ENCODE assay signal across 24 cellular contexts in genomic region chr11:11583801-11584445, GRCh38. TPM values are rescaled to one million over a fixed set of nuclear protein-coding genes. Genes with fewer than 3 reads are reported as not detected.
DNase-seq lines count a peak whose midpoint lies in the region; ATAC-seq, FAIRE-seq and TF ChIP-seq lines count a peak whose summit lies in the region.
"Had no signal": no experiment of that assay in that cellular context is flagged by ENCODE, and none has a peak within 500 bp of the region (broad histone marks: within the 10 kb centered on the region; RNA-seq: fewer than 3 reads in every experiment).

No MANE protein-coding gene starts in this region.

- H3K9me2 ChIP-seq in GM23248 (ENCODE audit: insufficient read depth): no peaks in the 10 kb centered on the region

- H3K9ac ChIP-seq in GM23248 (peak overlapping the region; percentile 25; the same call in 1 of the 2 replicates), K562 (ENCODE audit: insufficient read depth in 1 of 2, low read depth in 2 of 2, low read length in 2 of 2) (no peak overlapping the region), mesenchymal stem cell (ENCODE audit: low read length) (no peak overlapping the region)

- TF ChIP-seq POLR2A in K562 (conservative IDR thresholded peaks at IDR 0.05) (no peak), GM18505 (IDR thresholded peaks at IDR 0.05; ENCODE audit: borderline replicate concordance, extremely low read depth, insufficient read depth, insufficient read length) (no peak)

- H4K20me1 ChIP-seq in GM23248 (ENCODE audit: insufficient read depth): no peaks in the 10 kb centered on the region
- no peaks in the 10 kb centered on the region for H4K20me1 ChIP-seq in K562 (replicated peaks; ENCODE audit: control insufficient read depth, insufficient read depth, low read length)

- no peaks in the 10 kb centered on the region for H3K9me3 ChIP-seq in GM23248 (ENCODE audit: low read depth)
- H3K9me3 ChIP-seq in K562 (replicated peaks; ENCODE audit: control insufficient read depth, insufficient read depth, low read depth, low read length): no peaks in the 10 kb centered on the region
- H3K9me3 ChIP-seq in lung (ENCODE audit: control insufficient read depth in 2 of 2, insufficient read depth in 1 of 2, low read length in 1 of 2): no peaks in the 10 kb centered on the region
- H3K9me3 ChIP-seq in mesenchymal stem cell (ENCODE audit: control insufficient read depth, low read length): no peaks in the 10 kb centered on the region
- H3K9me3 ChIP-seq: Caco-2 had no signal

- H2AFZ ChIP-seq in GM23248 (peak overlapping the region; percentile 17; the same call in 1 of the 2 replicates), K562 (ENCODE audit: low read depth, low read length) (no peak overlapping the region), mesenchymal stem cell (ENCODE audit: low read depth, low read length) (no peak overlapping the region)
- H2AFZ ChIP-seq: PC-9 had no signal

- H2BK12ac ChIP-seq in mesenchymal stem cell (ENCODE audit: low read length in 2 of 2): no peak overlapping the region

- no peak overlapping the region for H3K4ac ChIP-seq in mesenchymal stem cell (ENCODE audit: low read depth in 1 of 2, low read length in 2 of 2)

- no peak overlapping the region for H3K14ac ChIP-seq in mesenchymal stem cell (ENCODE audit: low read length in 2 of 2)

- H3K4me3 ChIP-seq in GM23248 (peak overlapping the region; percentile 44; the same call in 1 of the 2 replicates), K562 (no peak overlapping the region), lung (no peak overlapping the region), mesenchymal stem cell (ENCODE audit: insufficient read depth in 1 of 2, low read depth in 1 of 2, low read length in 2 of 2) (no peak overlapping the region)
- H3K4me3 ChIP-seq: cardiac muscle cell, PC-9 had no signal

- H3K27me3 ChIP-seq in GM23248 (replicated peaks; ENCODE audit: insufficient read depth) (no peaks in the 10 kb centered on the region), K562 (ENCODE audit: control insufficient read depth in 2 of 2, insufficient read depth in 2 of 2, low read length in 2 of 2) (peaks cover 11 to 18% of the 10 kb centered on the region in 2 experiments; a peak in 4 of 5 replicates), lung (ENCODE audit: control insufficient read depth, insufficient read depth) (no peaks in the 10 kb centered on the region), mesenchymal stem cell (ENCODE audit: control insufficient read depth in 1 of 2, insufficient read depth in 1 of 2, low read length in 2 of 2) (peaks cover 29 to 48% of the 10 kb centered on the region in 2 experiments)
- H3K27me3 ChIP-seq: cardiac muscle cell had no signal

- H3F3A ChIP-seq in GM23248 (ENCODE audit: insufficient read depth): peaks cover 23% of the 10 kb centered on the region

- H2BK120ac ChIP-seq in mesenchymal stem cell (ENCODE audit: low read depth, low read length): no peak overlapping the region

- no peak overlapping the region for H2BK15ac ChIP-seq in mesenchymal stem cell (ENCODE audit: low read depth, poor library complexity, severe bottlenecking)

- no peak for TF ChIP-seq RAD21 in K562 (CRISPR knock-in tag; conservative IDR thresholded peaks at IDR 0.05 in 1 of 2, IDR thresholded peaks at IDR 0.05 in 1 of 2)

- in situ Hi-C loops in GM23248 (cut with MboI) (no loop called here), K562 (cut with MboI) (no loop called here), GM13976 (cut with MboI; ENCODE audit: low sequenced_read_pairs, unreplicated experiment) (no loop called here)

- H3K4me2 ChIP-seq in GM23248 (ENCODE audit: unreplicated experiment) (peak overlapping the region; percentile 72), K562 (ENCODE audit: insufficient read depth, low read length) (no peak overlapping the region), mesenchymal stem cell (ENCODE audit: low read length, poor library complexity, severe bottlenecking) (no peak overlapping the region)
- H3K4me2 ChIP-seq: PC-9 had no signal

- no peak overlapping the region for H4K91ac ChIP-seq in mesenchymal stem cell (ENCODE audit: low read length)

- intact Hi-C loops in K562 (cut with micrococcal nuclease): no loop called here

- CTCF ChIA-PET in K562 (lab: Yijun Ruan, JAX; ENCODE audit: low intra/inter-chr PET ratio): no interaction called here

- DNase-seq in GM23248 (no peak), OCI-M1 (lab: John Stamatoyannopoulos, UW) (peak; percentile 66), K562 (ENCODE audit: extremely low read depth in 1 of 4, low spot score in 3 of 4) (peak in 1 of 4 experiments; percentile 5), lung (ENCODE audit: low spot score) (peak; percentile 18), mesenchymal stem cell (no peak), GM13976 (ENCODE audit: low spot score) (no peak), NCI-H510A treated with DMSO at 0.1 percent for 48 hours (lab: John Stamatoyannopoulos, UW) (no peak)
- DNase-seq: activated CD8-positive, alpha-beta T cell treated with anti-CD3 and anti-CD28 coated beads for 36 hours; activated T-cell treated with anti-CD3 and anti-CD28 coated beads, Interleukin-2, amount 50 U/mL, for 48 hours; AML-193; Caco-2; effector memory CD8-positive, alpha-beta T cell; left colon; NCI-H1048; NCI-H2107; NCI-H526; nucleus accumbens; PC-9; stimulated activated CD4-positive, alpha-beta T cell treated with anti-CD3 and anti-CD28 coated beads, Interleukin-4, amount 100 ng/mL, for 1 hour; SW 1271; WERI-Rb-1 had no signal

- H3K27ac ChIP-seq in GM23248 (peak overlapping the region; percentile 61), K562 (ENCODE audit: extremely low read depth, low read depth, low read length) (no peak overlapping the region), lung (ENCODE audit: low read depth in 1 of 2, low read length in 1 of 2) (peak overlapping the region in 1 of 2 donors; percentile 5), mesenchymal stem cell (ENCODE audit: low read length, poor library complexity, severe bottlenecking) (no peak overlapping the region)
- H3K27ac ChIP-seq: cardiac muscle cell, PC-9, WERI-Rb-1 had no signal

- no peak for TF ChIP-seq EP300 in K562 (IDR thresholded peaks at IDR 0.05; ENCODE audit: low read length)

- ATAC-seq in K562: no peak
- no peak for ATAC-seq in lung (ENCODE audit: insufficient read depth, low FRiP score)
- ATAC-seq in GM18505 (IDR thresholded peaks at IDR 0.05; ENCODE audit: unreplicated experiment): no peak
- ATAC-seq: activated CD8-positive, alpha-beta T cell treated with anti-CD3 and anti-CD28 coated beads for 36 hours; effector memory CD8-positive, alpha-beta T cell; HepG2; left colon had no signal

- H3K23ac ChIP-seq in mesenchymal stem cell (ENCODE audit: low read length in 2 of 2): no peak overlapping the region

- H3K9me1 ChIP-seq in K562 (ENCODE audit: control insufficient read depth, insufficient read depth, low read length): no peaks in the 10 kb centered on the region

- 63 to 72% methylated on average over 7 of the region's 7 CpGs for WGBS in GM23248 (ENCODE audit: low coverage in 1 of 2, low lambda C conversion rate in 2 of 2, missing lambda C conversion rate in 2 of 2), 2 experiments
- WGBS in K562 (ENCODE audit: insufficient coverage, low coverage, missing lambda C conversion rate): 3% methylated on average over 7 of the region's 7 CpGs
- 65 to 69% methylated on average over 7 of the region's 7 CpGs for WGBS in lung, 2 donors
- 65% methylated on average over 7 of the region's 7 CpGs for WGBS in mesenchymal stem cell

- H4K8ac ChIP-seq in mesenchymal stem cell (ENCODE audit: low read length): no peak overlapping the region

- H2BK5ac ChIP-seq in mesenchymal stem cell (ENCODE audit: low read depth, low read length, poor library complexity, severe bottlenecking): no peak overlapping the region

- TF ChIP-seq CTCF in K562 (IDR thresholded peaks at IDR 0.05 in 2 of 3, conservative IDR thresholded peaks at IDR 0.05 in 1 of 3; ENCODE audit: insufficient read depth in 2 of 3, low read depth in 1 of 3, low read length in 3 of 3): no peak
- no peak for TF ChIP-seq CTCF in lung (IDR thresholded peaks at IDR 0.05; ENCODE audit: control extremely low read depth, extremely low read depth)
- TF ChIP-seq CTCF in GM13976 (IDR thresholded peaks at IDR 0.05; ENCODE audit: borderline replicate concordance, control extremely low read depth, extremely low read depth, insufficient read depth, missing control alignments): no peak

- H3K4me1 ChIP-seq in GM23248 (ENCODE audit: insufficient read depth) (peaks cover 24% of the 10 kb centered on the region), K562 (replicated peaks in 1 of 2; ENCODE audit: control insufficient read depth in 2 of 2, insufficient read depth in 2 of 2, low read length in 2 of 2) (no peaks in the 10 kb centered on the region), lung (ENCODE audit: control insufficient read depth in 2 of 2, insufficient read depth in 2 of 2, low read length in 2 of 2) (peaks cover 27 to 33% of the 10 kb centered on the region in 2 donors), mesenchymal stem cell (ENCODE audit: control insufficient read depth, insufficient read depth, low read depth, low read length) (no peaks in the 10 kb centered on the region)
- H3K4me1 ChIP-seq: Caco-2 had no signal

- no peak overlapping the region for H2AK5ac ChIP-seq in mesenchymal stem cell (ENCODE audit: low read length, severe bottlenecking)

- H3K79me2 ChIP-seq in GM23248 (ENCODE audit: insufficient read depth) (no peaks in the 10 kb centered on the region), K562 (ENCODE audit: control insufficient read depth, insufficient read depth, low read length) (no peaks in the 10 kb centered on the region)

- H3K36me3 ChIP-seq in GM23248 (ENCODE audit: low read depth) (no peaks in the 10 kb centered on the region), K562 (ENCODE audit: control insufficient read depth, insufficient read depth, low read length) (no peaks in the 10 kb centered on the region), lung (ENCODE audit: control insufficient read depth in 2 of 2, insufficient read depth in 2 of 2, low read length in 2 of 2) (no peaks in the 10 kb centered on the region), mesenchymal stem cell (ENCODE audit: control insufficient read depth in 1 of 2, insufficient read depth in 2 of 2, low read depth in 1 of 2, low read length in 2 of 2) (no peaks in the 10 kb centered on the region)
- H3K36me3 ChIP-seq: cardiac muscle cell, WERI-Rb-1 had no signal

- H3K79me1 ChIP-seq in mesenchymal stem cell (replicated peaks; ENCODE audit: low read length, poor library complexity, severe bottlenecking): no peaks in the 10 kb centered on the region

- no peak overlapping the region for H3K18ac ChIP-seq in mesenchymal stem cell (ENCODE audit: low read depth in 1 of 2, low read length in 2 of 2)

- BruUV-seq in K562 (replicated peaks; lab: Mats Ljungman, UMichigan): no TSS peak

- POLR2A ChIA-PET in K562 (lab: Yijun Ruan, JAX): interaction anchor here (0.7 to 0.9 kb wide), 3 partner anchors 19 to 42 kb away, joined by 3 to 4 read pairs (median 3); no protein-coding TSS in a partner anchor

- FAIRE-seq in K562 (lab: Jason Lieb, UNC): no peak
- FAIRE-seq: HepG2 had no signal

RNA-seq across cellular contexts. Expression of gene GALNT18, which starts 37.9 kb away (rescaled TPM):
- 5.6 and 7.1 TPM in 2 replicates for total RNA-seq in GM23248 (2014; rRNA removed; shearing (Covaris generic))
- polyA plus RNA-seq in GM23248 (2016; fragmentation: Nextera tagmentation; extraction: Ambion mirVana): 3.9 and 4.1 TPM in 2 replicates
- 0.14 TPM in 1 of 2 replicates, not detected in the other for total RNA-seq in K562 (2011; cell fraction: chromatin; rRNA removed; ENCODE audit: low replicate concordance)
- not detected in 2 replicates for total RNA-seq in K562 (2011; cell fraction: nucleolus; rRNA removed)
- total RNA-seq in K562 (2011; cell fraction: nucleoplasm; rRNA removed): not detected in 2 replicates
- total RNA-seq in K562 (2014; rRNA removed): not detected in 2 replicates
- not detected in 2 replicates for total RNA-seq in K562 (2014; rRNA removed; fragmentation: Illumina TruSeq; extraction: Trizol)
- total RNA-seq in K562 (2015; rRNA removed; fragmentation: Illumina TruSeq; extraction: Trizol): not detected in 2 replicates
- total RNA-seq in K562 (2021): 0.07 TPM in 1 of 2 replicates, not detected in the other
- polyA plus RNA-seq in K562 (2011; rRNA removed): 0.03 TPM in 1 of 2 replicates, not detected in the other
- 0.16 TPM in 1 of 2 replicates, not detected in the other for polyA plus RNA-seq in K562 (2011; cell fraction: cytosol; rRNA removed)
- polyA plus RNA-seq in K562 (2011; cell fraction: nucleus; rRNA removed): 0.04 TPM in 2 replicates
- 0.04 TPM in 2 replicates for polyA plus RNA-seq in K562 (2012)
- polyA plus RNA-seq in K562 (2014; fragmentation: Illumina TruSeq; extraction: Trizol): not detected in 2 replicates
- not detected for polyA plus RNA-seq in K562 (2014; fragmentation: Nextera tagmentation; extraction: Ambion mirVana)
- not detected in 2 replicates for polyA plus RNA-seq in K562 (2014; rRNA removed)
- not detected in 2 replicates for polyA minus RNA-seq in K562 (2011; rRNA and poly(A)+ RNA removed)
- not detected in 2 replicates for polyA minus RNA-seq in K562 (2011; cell fraction: cytosol; rRNA and poly(A)+ RNA removed)
- 0.11 TPM in 1 of 2 replicates, not detected in the other for polyA minus RNA-seq in K562 (2011; cell fraction: nucleus; rRNA and poly(A)+ RNA removed)
- 10 to 100 TPM; 59.3 to 68.0 TPM for total RNA-seq in lung
- polyA plus RNA-seq in lung: 100 to 1,000 TPM in 1 of 2 donors, 10 to 100 TPM in 1; 17.7 to 109 TPM
- polyA plus RNA-seq in mesenchymal stem cell (2013, experiment 1 of 2): 1.7 TPM
- 1.8 TPM for polyA plus RNA-seq in mesenchymal stem cell (2013, experiment 2 of 2)
- total RNA-seq: HepG2, PC-9 had no signal

Comparison
In these comparisons a context has a peak if more than half of its experiments do, and no peak if none do; other contexts are left out.
1. DNase-seq: peak in OCI-M1 (single experiment) and lung (single experiment); none in GM23248 (single experiment), mesenchymal stem cell (single experiment), GM13976 (single experiment) and NCI-H510A treated with DMSO at 0.1 percent for 48 hours (single experiment).